9 cellular contexts compared by ENCODE assay signal in the genomic region with DNA sequence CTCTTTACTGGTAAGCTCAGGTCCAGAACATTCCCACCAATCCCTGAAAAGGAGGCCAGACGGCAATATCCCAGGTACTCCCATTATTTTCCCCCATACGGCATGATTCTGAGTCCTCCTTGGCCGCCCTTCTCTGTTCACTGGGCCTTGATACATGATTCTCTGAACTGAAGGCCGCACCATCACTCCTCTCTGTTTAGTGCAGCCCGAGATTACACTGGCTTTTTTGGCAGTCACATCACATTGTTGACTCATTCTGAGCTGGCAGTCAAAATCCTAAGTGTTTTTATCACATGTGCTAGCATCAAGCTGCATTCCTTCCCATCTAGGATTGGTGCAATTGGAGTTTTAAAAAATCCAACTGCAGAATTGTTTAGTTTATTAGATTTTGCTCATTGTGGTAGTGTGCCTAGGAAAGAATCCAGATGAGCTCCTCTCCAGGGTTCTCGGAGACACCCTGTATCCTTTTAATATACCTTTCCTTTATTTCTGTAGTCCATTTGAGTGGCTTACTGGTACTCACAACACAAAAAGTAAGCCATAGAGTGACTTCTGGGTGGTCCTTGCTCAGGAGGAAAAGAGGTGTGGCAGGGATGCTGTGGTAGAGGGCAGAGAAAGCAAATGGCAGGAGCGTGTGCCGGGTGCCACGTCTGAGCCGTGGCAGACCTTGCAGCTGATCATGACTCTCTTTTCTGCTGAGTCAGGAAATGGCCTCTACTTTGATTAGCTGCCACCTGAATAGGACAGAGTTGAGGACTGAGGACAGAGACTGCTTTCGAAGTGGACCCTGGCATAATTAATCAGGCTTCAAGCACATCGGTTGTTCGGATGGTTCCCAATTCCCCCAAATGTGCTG.
DNase-seq lines count a peak whose midpoint lies in the region; ATAC-seq and TF ChIP-seq lines count a peak whose summit lies in the region.
"Had no signal": no experiment of that assay in that cellular context is flagged by ENCODE, and none has a peak within 500 bp of the region (broad histone marks: within the 10 kb centered on the region; RNA-seq: fewer than 3 reads in every experiment).

No MANE protein-coding gene starts in this region.

- H3K9me3 ChIP-seq in gastroesophageal sphincter: no peaks in the 10 kb centered on the region
- H3K9me3 ChIP-seq in sigmoid colon: no peaks in the 10 kb centered on the region

- TF ChIP-seq POLR2A in gastroesophageal sphincter (IDR thresholded peaks at IDR 0.05) (no peak), sigmoid colon (IDR thresholded peaks at IDR 0.05) (no peak)

- no peak for TF ChIP-seq CTCF in gastroesophageal sphincter (IDR thresholded peaks at IDR 0.05)
- TF ChIP-seq CTCF in sigmoid colon (IDR thresholded peaks at IDR 0.05): no peak
- no peak for TF ChIP-seq CTCF in GM10266 (IDR thresholded peaks at IDR 0.05; ENCODE audit: control insufficient read depth, insufficient read depth, low read depth, missing control alignments)

- peak; percentile 96 for ATAC-seq in SK-N-SH treated with all-trans-retinoic acid at 6 μM for 48 hours
- peak; percentile 90 for ATAC-seq in gastroesophageal sphincter
- ATAC-seq in GM18498 (IDR thresholded peaks at IDR 0.05; ENCODE audit: unreplicated experiment): no peak

- H3K4me3 ChIP-seq in gastroesophageal sphincter (no peak overlapping the region), sigmoid colon (no peak overlapping the region)

- intact Hi-C loops in sigmoid colon (cut with DNase I): no loop called here

- no peaks in the 10 kb centered on the region for H3K36me3 ChIP-seq in gastroesophageal sphincter
- no peaks in the 10 kb centered on the region for H3K36me3 ChIP-seq in sigmoid colon

- H3K27ac ChIP-seq in gastroesophageal sphincter (peak overlapping the region in 3 of 4 donors; percentile 27 to 52 (median 46)), sigmoid colon (peak overlapping the region; percentile 12 to 61 (median 40))

- H3K4me1 ChIP-seq in gastroesophageal sphincter: peaks cover 0 to 12% (median 3%) of the 10 kb centered on the region in 3 donors
- peaks cover 0 to 17% (median 11%) of the 10 kb centered on the region in 4 donors for H3K4me1 ChIP-seq in sigmoid colon

- H3K27me3 ChIP-seq in gastroesophageal sphincter: peaks cover 3% of the 10 kb centered on the region
- H3K27me3 ChIP-seq in sigmoid colon: no peaks in the 10 kb centered on the region

- 60 to 75% methylated on average over 6 to 13 of the region's 13 CpGs for WGBS in gastroesophageal sphincter (ENCODE audit: low coverage in 1 of 2), 2 donors
- WGBS in sigmoid colon, 2 donors: 85 to 86% methylated on average over 13 of the region's 13 CpGs

- TF ChIP-seq EP300 in gastroesophageal sphincter (IDR thresholded peaks at IDR 0.05) (no peak), sigmoid colon (IDR thresholded peaks at IDR 0.05) (no peak)

- DNase-seq in EL (peak; percentile 94), sigmoid colon (peak; percentile 76), GM10266 (ENCODE audit: extremely low spot score) (no peak), HT-29 (ENCODE audit: low spot score) (no peak), NOMO-1 (lab: John Stamatoyannopoulos, UW; ENCODE audit: unreplicated experiment in 2 of 2) (no peak)
- DNase-seq: NCI-H69 had no signal

TF ChIP-seq in SK-N-SH treated with all-trans-retinoic acid at 6 μM for 48 hours, 23 proteins besides CTCF, POLR2A, EP300 and RAD21:
- TF ChIP-seq OSR1 (CRISPR knock-in tag; IDR thresholded peaks at IDR 0.05): no peak
- TF ChIP-seq ISL1 (CRISPR knock-in tag; IDR thresholded peaks at IDR 0.05): peak; percentile 61; the same call in 1 of the 2 replicates

Comparison
In these comparisons a context has a peak if more than half of its experiments do, and no peak if none do; other contexts are left out.
1. DNase-seq: peak in EL (single experiment) and sigmoid colon (single experiment); none in GM10266 (single experiment), HT-29 (single experiment) and NOMO-1 (0 of 2).